In the genomic region with DNA sequence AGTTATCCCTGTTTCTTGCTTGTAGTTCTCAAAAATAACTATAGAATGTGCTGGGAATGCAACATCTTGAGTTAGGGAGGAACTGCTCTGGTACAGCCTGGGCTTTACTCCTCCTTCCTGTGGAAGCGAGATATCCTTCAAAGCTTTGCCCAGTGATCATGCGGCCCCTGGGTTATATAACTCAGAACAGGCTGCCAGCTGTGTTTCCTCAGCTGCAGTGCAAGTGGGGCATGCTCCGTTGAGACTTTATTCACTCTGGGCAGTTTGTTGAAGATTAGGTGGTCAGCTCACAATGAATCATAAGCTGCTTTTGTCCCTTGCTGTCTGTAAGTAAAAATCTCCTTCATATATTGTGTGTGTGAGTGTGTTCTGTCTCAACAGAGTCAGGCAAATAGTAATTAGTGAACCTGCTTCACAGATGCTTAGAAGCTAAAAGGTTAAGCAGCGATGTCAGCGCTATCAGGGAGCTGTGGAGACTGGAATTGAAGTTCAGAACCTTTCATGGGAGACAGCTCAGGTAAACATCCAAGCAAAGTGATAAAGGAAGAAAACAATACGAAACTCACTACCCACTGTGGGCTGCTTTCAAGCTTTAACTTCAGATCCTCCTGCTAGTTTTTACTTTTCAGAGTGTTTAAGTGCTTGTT, we compare ENCODE assay signal across 12 cellular contexts.
A peak's percentile ranks its signal among the peaks of the same experiment; 100 is the strongest.
DNase-seq lines count a peak whose midpoint lies in the region; ATAC-seq and TF ChIP-seq lines count a peak whose summit lies in the region.
"Had no signal": no experiment of that assay in that cellular context is flagged by ENCODE, and none has a peak within 500 bp of the region (broad histone marks: within the 10 kb centered on the region; RNA-seq: fewer than 3 reads in every experiment).

No MANE protein-coding gene starts in this region.

- H3K27me3 Mint-ChIP-seq in stimulated activated naive CD8-positive, alpha-beta T cell treated with anti-CD3 and anti-CD28 coated beads, Interleukin-15, amount 100 ng/mL, for 72 hours = no peaks in the 10 kb centered on the region
- H3K27me3 Mint-ChIP-seq: activated CD4-positive, alpha-beta memory T cell treated with anti-CD3 and anti-CD28 coated beads, Interleukin-2, amount 10 ng/mL, durations not matched to agents 7 days and 5 days; B cell had no signal

- H4K91ac ChIP-seq in trophoblast cell (ENCODE audit: low read depth, low read length) = no peak overlapping the region

- no peak for TF ChIP-seq CTCF in left ventricle myocardium inferior (IDR thresholded peaks at IDR 0.05; ENCODE audit: borderline replicate concordance)
- TF ChIP-seq CTCF in ovary (IDR thresholded peaks at IDR 0.05) = no peak

- H3K23ac ChIP-seq in trophoblast cell (ENCODE audit: low read length) = no peak overlapping the region

- ATAC-seq in stimulated activated naive CD8-positive, alpha-beta T cell treated with anti-CD3 and anti-CD28 coated beads, Interleukin-15, amount 100 ng/mL, for 72 hours = no peak
- ATAC-seq in GM18520 (IDR thresholded peaks at IDR 0.05; ENCODE audit: unreplicated experiment) = no peak

- no peak overlapping the region for H4K8ac ChIP-seq in trophoblast cell (ENCODE audit: low read depth, low read length)

- H3K27me3 ChIP-seq in left ventricle myocardium inferior (ENCODE audit: low read depth) (no peaks in the 10 kb centered on the region), ovary (no peaks in the 10 kb centered on the region), trophoblast cell (ENCODE audit: insufficient read depth, low read length) (no peaks in the 10 kb centered on the region)
- H3K27me3 ChIP-seq: spleen had no signal

- no peak overlapping the region for H2BK5ac ChIP-seq in trophoblast cell (ENCODE audit: low read depth, low read length, poor library complexity)

- DNase-seq in LHCN-M2 (ENCODE audit: low read depth) (peak; percentile 59), SHP77 treated with DMSO at 0.1 percent for 48 hours (lab: John Stamatoyannopoulos, UW) (peak; percentile 73), left ventricle myocardium inferior (peak; percentile 19), ovary (peak; percentile 52 to 76 (median 65)), trophoblast cell (no peak)
- no peak for DNase-seq in effector CD8-positive, alpha-beta T cell (lab: John Stamatoyannopoulos, UW)
- DNase-seq in stimulated activated naive CD8-positive, alpha-beta T cell treated with anti-CD3 and anti-CD28 coated beads, Interleukin-15, amount 100 ng/mL, for 72 hours = no peak
- DNase-seq: activated CD4-positive, alpha-beta memory T cell treated with anti-CD3 and anti-CD28 coated beads, Interleukin-2, amount 10 ng/mL, durations not matched to agents 7 days and 5 days; GM23248; spleen had no signal

- H2AFZ ChIP-seq in trophoblast cell (ENCODE audit: insufficient read depth, low read length, poor library complexity) = no peak overlapping the region
- H2AFZ ChIP-seq: GM23248 had no signal

- H3K14ac ChIP-seq in trophoblast cell (ENCODE audit: low read length) = no peak overlapping the region

- intact Hi-C loops in left ventricle myocardium inferior (cut with micrococcal nuclease) (no loop called here), ovary (cut with DNase I) (no loop called here)

- H3K4ac ChIP-seq in trophoblast cell (ENCODE audit: low read depth, low read length) = no peak overlapping the region

- no peak overlapping the region for H3K18ac ChIP-seq in trophoblast cell (ENCODE audit: low read length)

- H3K4me1 ChIP-seq in left ventricle myocardium inferior (peaks cover 31% of the 10 kb centered on the region), ovary (ENCODE audit: insufficient read depth) (peaks cover 3% of the 10 kb centered on the region), trophoblast cell (ENCODE audit: control insufficient read depth in 1 of 2, insufficient read depth in 2 of 2, low read length in 2 of 2) (no peaks in the 10 kb centered on the region)
- H3K4me1 ChIP-seq: spleen had no signal

- no peaks in the 10 kb centered on the region for H3K9me3 ChIP-seq in left ventricle myocardium inferior (replicated peaks)
- H3K9me3 ChIP-seq in ovary = no peaks in the 10 kb centered on the region
- no peaks in the 10 kb centered on the region for H3K9me3 ChIP-seq in trophoblast cell (ENCODE audit: insufficient read depth, low read depth, low read length)
- H3K9me3 ChIP-seq: spleen had no signal

- H2BK12ac ChIP-seq in trophoblast cell (ENCODE audit: low read length) = no peak overlapping the region

- H3K4me2 ChIP-seq in trophoblast cell (ENCODE audit: low read length) = no peak overlapping the region

- no peak overlapping the region for H3K27ac Mint-ChIP-seq in stimulated activated naive CD8-positive, alpha-beta T cell treated with anti-CD3 and anti-CD28 coated beads, Interleukin-15, amount 100 ng/mL, for 72 hours
- H3K27ac Mint-ChIP-seq: activated CD4-positive, alpha-beta memory T cell treated with anti-CD3 and anti-CD28 coated beads, Interleukin-2, amount 10 ng/mL, durations not matched to agents 7 days and 5 days; B cell had no signal

- H3K36me3 ChIP-seq in left ventricle myocardium inferior (no peaks in the 10 kb centered on the region), ovary (no peaks in the 10 kb centered on the region), trophoblast cell (ENCODE audit: control insufficient read depth in 1 of 2, insufficient read depth in 2 of 2, low read length in 2 of 2) (no peaks in the 10 kb centered on the region)
- H3K36me3 ChIP-seq: spleen had no signal

- H2BK120ac ChIP-seq in trophoblast cell (ENCODE audit: insufficient read depth, low read length, poor library complexity) = no peak overlapping the region

- no peak overlapping the region for H3K9ac ChIP-seq in trophoblast cell (ENCODE audit: low read length)
- H3K9ac ChIP-seq: GM23248 had no signal

- no peak overlapping the region for H3K4me3 Mint-ChIP-seq in stimulated activated naive CD8-positive, alpha-beta T cell treated with anti-CD3 and anti-CD28 coated beads, Interleukin-15, amount 100 ng/mL, for 72 hours
- H3K4me3 Mint-ChIP-seq: activated CD4-positive, alpha-beta memory T cell treated with anti-CD3 and anti-CD28 coated beads, Interleukin-2, amount 10 ng/mL, durations not matched to agents 7 days and 5 days; B cell had no signal

- no peak overlapping the region for H4K12ac ChIP-seq in trophoblast cell (ENCODE audit: low read depth, low read length)

- H3K27ac ChIP-seq in left ventricle myocardium inferior (replicated peaks) = no peak overlapping the region
- H3K27ac ChIP-seq in ovary = peak overlapping the region in 1 of 2 donors; percentile 32
- H3K27ac ChIP-seq in trophoblast cell (ENCODE audit: low read depth, low read length) = no peak overlapping the region
- H3K27ac ChIP-seq: GM23248, spleen had no signal

- H2AK5ac ChIP-seq in trophoblast cell (ENCODE audit: low read length) = no peak overlapping the region

- no peak for TF ChIP-seq EP300 in ovary (IDR thresholded peaks at IDR 0.05)

- H3K79me1 ChIP-seq in trophoblast cell (ENCODE audit: low read length) = no peaks in the 10 kb centered on the region

- 9 to 30% (median 12%) methylated on average over 6 of the region's 6 CpGs for WGBS in ovary, 3 donors
- no CpG with 5 or more reads among the region's 6 CpGs for WGBS in trophoblast cell (ENCODE audit: extremely low coverage, insufficient coverage, insufficient read length)

- no peak for TF ChIP-seq POLR2A in ovary (IDR thresholded peaks at IDR 0.05)

- H3K9me3 Mint-ChIP-seq in stimulated activated naive CD8-positive, alpha-beta T cell treated with anti-CD3 and anti-CD28 coated beads, Interleukin-15, amount 100 ng/mL, for 72 hours = peaks cover 0 to 10% of the 10 kb centered on the region in 2 donors
- H3K9me3 Mint-ChIP-seq: activated CD4-positive, alpha-beta memory T cell treated with anti-CD3 and anti-CD28 coated beads, Interleukin-2, amount 10 ng/mL, durations not matched to agents 7 days and 5 days had no signal

- H3K79me2 ChIP-seq in trophoblast cell (ENCODE audit: control insufficient read depth, insufficient read depth, low read length, poor library complexity) = no peaks in the 10 kb centered on the region

- H3K4me3 ChIP-seq in left ventricle myocardium inferior = peak overlapping the region; percentile 44
- no peak overlapping the region for H3K4me3 ChIP-seq in ovary
- no peak overlapping the region for H3K4me3 ChIP-seq in trophoblast cell (ENCODE audit: low read depth, low read length)
- H3K4me3 ChIP-seq: GM23248, spleen had no signal

- no peaks in the 10 kb centered on the region for H3K4me1 Mint-ChIP-seq in stimulated activated naive CD8-positive, alpha-beta T cell treated with anti-CD3 and anti-CD28 coated beads, Interleukin-15, amount 100 ng/mL, for 72 hours
- H3K4me1 Mint-ChIP-seq: activated CD4-positive, alpha-beta memory T cell treated with anti-CD3 and anti-CD28 coated beads, Interleukin-2, amount 10 ng/mL, durations not matched to agents 7 days and 5 days; B cell had no signal

Comparison
In these comparisons a context has a peak if more than half of its experiments do, and no peak if none do; other contexts are left out.
1. DNase-seq: peak in LHCN-M2 (single experiment), SHP77 treated with DMSO at 0.1 percent for 48 hours (single experiment), left ventricle myocardium inferior (single experiment) and ovary (5 of 5); none in trophoblast cell (0 of 2), effector CD8-positive, alpha-beta T cell (single experiment) and stimulated activated naive CD8-positive, alpha-beta T cell treated with anti-CD3 and anti-CD28 coated beads, Interleukin-15, amount 100 ng/mL, for 72 hours (0 of 2).